8 cellular contexts compared by ENCODE assay signal in genomic region chr9:36137392-36138004, GRCh38. TPM values are rescaled to one million over a fixed set of nuclear protein-coding genes. Genes with fewer than 3 reads are reported as not detected.
DNase-seq lines count a peak whose midpoint lies in the region; ATAC-seq, FAIRE-seq and TF ChIP-seq lines count a peak whose summit lies in the region.

No MANE protein-coding gene starts in this region.

- H4K20me1 ChIP-seq in Loucy (ENCODE audit: insufficient read depth, low read length, poor library complexity, severe bottlenecking) (peaks cover 9% of the 10 kb centered on the region), H1 (replicated peaks in 1 of 2; ENCODE audit: control insufficient read depth in 1 of 2, insufficient read depth in 2 of 2, low read length in 2 of 2) (peaks cover 3 to 5% of the 10 kb centered on the region in 2 experiments)

- peak overlapping the region; percentile 75; the same call in 1 of the 2 replicates for H2BK12ac ChIP-seq in H1 (ENCODE audit: low read depth, low read length)

- no peak for DNase-seq in CD14-positive monocyte (ENCODE audit: low spot score)
- no peak for DNase-seq in H1 (ENCODE audit: low read depth in 1 of 2, low spot score in 2 of 2)
- DNase-seq in natural killer cell treated with Interleukin-12 subunit alpha and Interleukin-12 subunit beta and Interleukin-15 and Interleukin-18, amount 100 ng/mL, for 72 hours (ENCODE audit: low spot score) = no peak
- no peak for DNase-seq in mucosa of gallbladder (ENCODE audit: low spot score)
- no peak for DNase-seq in NCI-H1048 (lab: John Stamatoyannopoulos, UW)
- no peak for DNase-seq in NCI-H187 treated with DMSO at 0.1 percent for 48 hours (lab: John Stamatoyannopoulos, UW)
- no peak for DNase-seq in NCI-H1436 (lab: John Stamatoyannopoulos, UW)

- H3K9me3 Mint-ChIP-seq in CD14-positive monocyte = no peaks in the 10 kb centered on the region
- no peaks in the 10 kb centered on the region for H3K9me3 Mint-ChIP-seq in natural killer cell treated with Interleukin-12 subunit alpha and Interleukin-12 subunit beta and Interleukin-15 and Interleukin-18, amount 100 ng/mL, for 72 hours

- CTCF ChIA-PET in H1 (lab: Charles Lee; ENCODE audit: partially characterized antibody) = interaction anchor here (0.6 to 3.0 kb wide), 6 partner anchors 18 to 53 kb away, joined by 3 to 13 read pairs (median 6); partner anchors contain the start of gene CCIN

- H3K9ac ChIP-seq in Loucy (ENCODE audit: low read depth, low read length, poor library complexity, severe bottlenecking) (peak overlapping the region; percentile 78), H1 (replicated peaks in 1 of 4; ENCODE audit: extremely low read depth in 1 of 4, low read depth in 3 of 4, low read length in 3 of 4) (no peak overlapping the region; a peak in 1 of 7 replicates)

- H4K91ac ChIP-seq in H1 (replicated peaks; ENCODE audit: insufficient read length, low read length) = no peak overlapping the region

- H3K36me3 ChIP-seq in Loucy (ENCODE audit: insufficient read depth, low read length) (no peaks in the 10 kb centered on the region), H1 (ENCODE audit: control insufficient read depth in 2 of 4, insufficient read depth in 4 of 4, low read length in 3 of 4) (no peaks in the 10 kb centered on the region; a peak in 1 of 8 replicates)

- TF ChIP-seq CTCF in CD14-positive monocyte (IDR thresholded peaks at IDR 0.05) = no peak
- TF ChIP-seq CTCF in Loucy (conservative IDR thresholded peaks at IDR 0.05; ENCODE audit: low read length) = no peak
- TF ChIP-seq CTCF in H1 (IDR thresholded peaks at IDR 0.05; ENCODE audit: control extremely low read depth in 1 of 3, insufficient read depth in 1 of 3, low read depth in 1 of 3, low read length in 3 of 3) = no peak

- H3K9me3 ChIP-seq in Loucy (ENCODE audit: insufficient read depth, low read depth, low read length) (no peaks in the 10 kb centered on the region), H1 (ENCODE audit: insufficient read depth in 2 of 2, low read depth in 1 of 2, low read length in 1 of 2) (no peaks in the 10 kb centered on the region)

- H3K27me3 Mint-ChIP-seq in CD14-positive monocyte (ENCODE audit: low read depth in 3 of 3) = peaks cover 0 to 3% (median 0%) of the 10 kb centered on the region in 3 donors
- H3K27me3 Mint-ChIP-seq in natural killer cell treated with Interleukin-12 subunit alpha and Interleukin-12 subunit beta and Interleukin-15 and Interleukin-18, amount 100 ng/mL, for 72 hours = no peaks in the 10 kb centered on the region

- H3K4me1 ChIP-seq in Loucy (ENCODE audit: insufficient read depth, low read length, poor library complexity, severe bottlenecking) = peaks cover 59% of the 10 kb centered on the region
- peaks cover 0 to 15% (median 7%) of the 10 kb centered on the region in 4 experiments; a peak in 6 of 7 replicates for H3K4me1 ChIP-seq in H1 (replicated peaks in 1 of 4; ENCODE audit: control insufficient read depth in 3 of 4, insufficient read depth in 4 of 4, low read length in 3 of 4)

- no peak overlapping the region for H3K14ac ChIP-seq in H1 (ENCODE audit: insufficient read length)

- H3K4me2 ChIP-seq in Loucy (ENCODE audit: low read depth, low read length, poor library complexity, severe bottlenecking) = peak overlapping the region; percentile 80
- peak overlapping the region; percentile 86 to 93 for H3K4me2 ChIP-seq in H1 (ENCODE audit: insufficient read depth in 1 of 2, low read depth in 2 of 2, low read length in 2 of 2)

- no peaks in the 10 kb centered on the region for H3K27me3 ChIP-seq in Loucy (ENCODE audit: insufficient read depth, low read length, poor library complexity, severe bottlenecking)
- H3K27me3 ChIP-seq in H1 (replicated peaks in 1 of 4; ENCODE audit: control insufficient read depth in 3 of 4, extremely low read depth in 1 of 4, insufficient read depth in 3 of 4, low read length in 3 of 4) = peaks cover 18 to 58% (median 49%) of the 10 kb centered on the region in 4 experiments

- H3K9me2 ChIP-seq in Loucy (replicated peaks; ENCODE audit: low read depth, low read length) = no peaks in the 10 kb centered on the region

- peak overlapping the region; percentile 100 for H3K4me3 Mint-ChIP-seq in CD14-positive monocyte
- peak overlapping the region; percentile 97 for H3K4me3 Mint-ChIP-seq in natural killer cell treated with Interleukin-12 subunit alpha and Interleukin-12 subunit beta and Interleukin-15 and Interleukin-18, amount 100 ng/mL, for 72 hours

- H3K36me3 Mint-ChIP-seq in CD14-positive monocyte = peaks cover 14 to 36% of the 10 kb centered on the region in 2 donors
- H3K36me3 Mint-ChIP-seq in natural killer cell treated with Interleukin-12 subunit alpha and Interleukin-12 subunit beta and Interleukin-15 and Interleukin-18, amount 100 ng/mL, for 72 hours = no peaks in the 10 kb centered on the region

- peaks cover 62% of the 10 kb centered on the region for H3K4me1 Mint-ChIP-seq in CD14-positive monocyte
- peaks cover 57 to 59% of the 10 kb centered on the region in 2 donors for H3K4me1 Mint-ChIP-seq in natural killer cell treated with Interleukin-12 subunit alpha and Interleukin-12 subunit beta and Interleukin-15 and Interleukin-18, amount 100 ng/mL, for 72 hours (ENCODE audit: low read depth in 2 of 2)

- WGBS in H1 (ENCODE audit: extremely low coverage in 1 of 2, insufficient coverage in 1 of 2, insufficient read length in 1 of 2, insufficient replicate concordance in 2 of 2, low coverage in 1 of 2, low lambda C conversion rate in 2 of 2, missing lambda C conversion rate in 1 of 2), 2 experiments = 56% methylated on average over 11 of the region's 12 CpGs; no CpG with 5 or more reads in 1 of the 2 experiments

- ATAC-seq in natural killer cell treated with Interleukin-12 subunit alpha and Interleukin-12 subunit beta and Interleukin-15 and Interleukin-18, amount 100 ng/mL, for 72 hours = no peak

- no peak overlapping the region for H3K56ac ChIP-seq in H1 (replicated peaks; ENCODE audit: insufficient read length, low read depth, low read length)

- TF ChIP-seq POLR2A in H1 (IDR thresholded peaks at IDR 0.05; ENCODE audit: control extremely low read depth in 1 of 2, low read depth in 2 of 2, low read length in 2 of 2) = no peak

- no peak for TF ChIP-seq EP300 in H1 (IDR thresholded peaks at IDR 0.05; ENCODE audit: borderline replicate concordance in 1 of 2, low read depth in 2 of 2, low read length in 2 of 2)

- intact Hi-C loops in CD14-positive monocyte (cut with micrococcal nuclease) = loop anchor here (2.0 to 5.0 kb wide), 2 partner anchors 13 to 35 kb away; no protein-coding TSS in a partner anchor

- peak overlapping the region; percentile 95 to 98 (median 96) for H3K27ac Mint-ChIP-seq in CD14-positive monocyte
- H3K27ac Mint-ChIP-seq in natural killer cell treated with Interleukin-12 subunit alpha and Interleukin-12 subunit beta and Interleukin-15 and Interleukin-18, amount 100 ng/mL, for 72 hours = peak overlapping the region; percentile 63 to 84

- 0 out of 2 replicates have a peak overlapping the region, but pooled peaks have one; percentile 29 for H2BK15ac ChIP-seq in H1 (ENCODE audit: low read length)

- H3K79me2 ChIP-seq in Loucy (ENCODE audit: insufficient read depth, low read length) = peaks cover 53% of the 10 kb centered on the region
- H3K79me2 ChIP-seq in H1 (ENCODE audit: control insufficient read depth in 1 of 2, insufficient read depth in 2 of 2, low read length in 2 of 2) = no peaks in the 10 kb centered on the region

- H2BK20ac ChIP-seq in H1 (ENCODE audit: low read length) = no peak overlapping the region

- H3K27ac ChIP-seq in H1 (ENCODE audit: low read depth, low read length) = no peak overlapping the region

- no peaks in the 10 kb centered on the region for H3F3A ChIP-seq in Loucy (ENCODE audit: low read depth)

- H2AFZ ChIP-seq in Loucy (ENCODE audit: low read length) (0 out of 2 replicates have a peak overlapping the region, but pooled peaks have one; percentile 69), H1 (ENCODE audit: low read length) (0 out of 2 replicates have a peak overlapping the region, but pooled peaks have one; percentile 18)

- H4K5ac ChIP-seq in H1 (ENCODE audit: insufficient read length, low read depth, low read length) = no peak overlapping the region

- H3K4me3 ChIP-seq in Loucy (ENCODE audit: low read length, poor library complexity, severe bottlenecking) (peak overlapping the region; percentile 73), H1 (ENCODE audit: extremely low read depth in 1 of 4, insufficient read depth in 2 of 4, low read depth in 3 of 4, low read length in 4 of 4) (peak overlapping the region; percentile 62 to 76 (median 70))

- H3K23ac ChIP-seq in H1 (ENCODE audit: insufficient read length) = no peak overlapping the region

- POLR2A ChIA-PET in H1 (lab: Charles Lee; ENCODE audit: partially characterized antibody) = interaction anchor here (0.6 to 2.6 kb wide), 5 partner anchors 12 to 53 kb away, joined by 3 to 9 read pairs (median 4); partner anchors contain the start of gene CLTA

- no peak overlapping the region for H2BK5ac ChIP-seq in H1 (ENCODE audit: low read depth, low read length)

- no peak for FAIRE-seq in H1 (lab: Jason Lieb, UNC)

- H3K23me2 ChIP-seq in H1 (ENCODE audit: low read depth, low read length) = peaks cover 15% of the 10 kb centered on the region

- no peak overlapping the region for H3K18ac ChIP-seq in H1 (ENCODE audit: extremely low read depth, low read length)

- H3K4ac ChIP-seq in H1 (replicated peaks; ENCODE audit: insufficient read length, low read depth, low read length) = no peak overlapping the region

- no peak for TF ChIP-seq RAD21 in H1 (IDR thresholded peaks at IDR 0.05 in 1 of 2, conservative IDR thresholded peaks at IDR 0.05 in 1 of 2; ENCODE audit: low read depth in 2 of 2, low read length in 2 of 2)

- no peak overlapping the region for H2BK120ac ChIP-seq in H1 (replicated peaks; ENCODE audit: low read depth, low read length)

- 0 out of 2 replicates have a peak overlapping the region, but pooled peaks have one; percentile 28 for H4K8ac ChIP-seq in H1 (ENCODE audit: extremely low read depth, insufficient read depth, low read length)

- no peak overlapping the region for H2AK5ac ChIP-seq in H1 (ENCODE audit: low read depth, low read length)

- no peaks in the 10 kb centered on the region for H3K79me1 ChIP-seq in H1 (ENCODE audit: low read depth, low read length)

RNA-seq across cellular contexts. Expression of gene GLIPR2, which starts 1.0 kb away (rescaled TPM):
- 100 to 1,000 TPM; 520 to 528 TPM for polyA plus RNA-seq in CD14-positive monocyte
- total RNA-seq in H1 (2021; fragmentation: NEBNext Ultra II Directional; extraction: Animal tissue kit (Norgen Biotek cat#: 25700)) = 7.9 and 8.9 TPM in 2 replicates
- 10.2 and 12.0 TPM in 2 replicates for polyA plus RNA-seq in H1 (2011; rRNA removed)
- polyA plus RNA-seq in H1 (2011; cell fraction: cytosol; rRNA removed) = 13.7 TPM
- 7.1 TPM for polyA plus RNA-seq in H1 (2011; cell fraction: nucleus; rRNA removed)
- polyA plus RNA-seq in H1 (2012, experiment 1 of 2) = 11.5 to 15.4 TPM (median 13.1 TPM) in 4 replicates
- 11.8 TPM for polyA plus RNA-seq in H1 (2012, experiment 2 of 2)
- polyA plus RNA-seq in H1 (2013, experiment 1 of 2) = 6.2 TPM
- polyA plus RNA-seq in H1 (2013, experiment 2 of 2) = 6.2 TPM
- 5.5 and 7.2 TPM in 2 replicates for polyA minus RNA-seq in H1 (2011; rRNA and poly(A)+ RNA removed)
- 4.7 TPM for polyA minus RNA-seq in H1 (2011; cell fraction: cytosol; rRNA and poly(A)+ RNA removed)
- 3.7 TPM for polyA minus RNA-seq in H1 (2011; cell fraction: nucleus; rRNA and poly(A)+ RNA removed)
- total RNA-seq in natural killer cell treated with Interleukin-12 subunit alpha and Interleukin-12 subunit beta and Interleukin-15 and Interleukin-18, amount 100 ng/mL, for 72 hours = 10 to 100 TPM; 11.0 to 27.1 TPM
- total RNA-seq in mucosa of gallbladder = 17.0 TPM

RNA-seq across cellular contexts. Expression of gene CCIN, which starts 31.7 kb away (rescaled TPM):
- polyA plus RNA-seq in CD14-positive monocyte (under 1 TPM; 0.11 to 0.35 TPM), H1 (2011; rRNA removed) (0.20 and 0.21 TPM in 2 replicates)
- total RNA-seq in H1 (2021; fragmentation: NEBNext Ultra II Directional; extraction: Animal tissue kit (Norgen Biotek cat#: 25700)) = 0.19 and 0.27 TPM in 2 replicates
- polyA plus RNA-seq in H1 (2011; cell fraction: cytosol; rRNA removed) = 0.19 TPM
- 0.74 TPM for polyA plus RNA-seq in H1 (2011; cell fraction: nucleus; rRNA removed)
- 0.12 to 0.19 TPM (median 0.18 TPM) in 3 of 4 replicates, not detected in the other for polyA plus RNA-seq in H1 (2012, experiment 1 of 2)
- 0.08 TPM for polyA plus RNA-seq in H1 (2012, experiment 2 of 2)
- polyA plus RNA-seq in H1 (2013, experiment 1 of 2) = 0.06 TPM
- 0.07 TPM for polyA plus RNA-seq in H1 (2013, experiment 2 of 2)
- 1.1 and 1.8 TPM in 2 replicates for polyA minus RNA-seq in H1 (2011; rRNA and poly(A)+ RNA removed)
- polyA minus RNA-seq in H1 (2011; cell fraction: cytosol; rRNA and poly(A)+ RNA removed) = not detected
- 0.80 TPM for polyA minus RNA-seq in H1 (2011; cell fraction: nucleus; rRNA and poly(A)+ RNA removed)
- under 1 TPM in 1 of 2 donors, not detected in 1; 0.19 TPM for total RNA-seq in natural killer cell treated with Interleukin-12 subunit alpha and Interleukin-12 subunit beta and Interleukin-15 and Interleukin-18, amount 100 ng/mL, for 72 hours
- total RNA-seq in mucosa of gallbladder = 0.12 TPM

RNA-seq across cellular contexts. Expression of gene CLTA, which starts 53.2 kb away (rescaled TPM):
- polyA plus RNA-seq in CD14-positive monocyte = 100 to 1,000 TPM; 225 to 262 TPM
- total RNA-seq in H1 (2021; fragmentation: NEBNext Ultra II Directional; extraction: Animal tissue kit (Norgen Biotek cat#: 25700)) = 236 and 239 TPM in 2 replicates
- 137 and 146 TPM in 2 replicates for polyA plus RNA-seq in H1 (2011; rRNA removed)
- 239 TPM for polyA plus RNA-seq in H1 (2011; cell fraction: cytosol; rRNA removed)
- 104 TPM for polyA plus RNA-seq in H1 (2011; cell fraction: nucleus; rRNA removed)
- polyA plus RNA-seq in H1 (2012, experiment 1 of 2) = 235 to 274 TPM (median 252 TPM) in 4 replicates
- 360 TPM for polyA plus RNA-seq in H1 (2012, experiment 2 of 2)
- 195 TPM for polyA plus RNA-seq in H1 (2013, experiment 1 of 2)
- 200 TPM for polyA plus RNA-seq in H1 (2013, experiment 2 of 2)
- 58.9 and 75.6 TPM in 2 replicates for polyA minus RNA-seq in H1 (2011; rRNA and poly(A)+ RNA removed)
- 112 TPM for polyA minus RNA-seq in H1 (2011; cell fraction: cytosol; rRNA and poly(A)+ RNA removed)
- polyA minus RNA-seq in H1 (2011; cell fraction: nucleus; rRNA and poly(A)+ RNA removed) = 56.0 TPM
- total RNA-seq in natural killer cell treated with Interleukin-12 subunit alpha and Interleukin-12 subunit beta and Interleukin-15 and Interleukin-18, amount 100 ng/mL, for 72 hours = 100 to 1,000 TPM; 133 to 178 TPM
- total RNA-seq in mucosa of gallbladder = 185 TPM
